In genomic region chr1:183150445-183150844, GRCh38 we compare ENCODE assay signal across 18 cellular contexts. TPM values are rescaled to one million over a fixed set of nuclear protein-coding genes. Genes with fewer than 3 reads are reported as not detected.
DNase-seq lines count a peak whose midpoint lies in the region; ATAC-seq and TF ChIP-seq lines count a peak whose summit lies in the region.
"Had no signal": no experiment of that assay in that cellular context is flagged by ENCODE, and none has a peak within 500 bp of the region (broad histone marks: within the 10 kb centered on the region; RNA-seq: fewer than 3 reads in every experiment).

No MANE protein-coding gene starts in this region.

- no peaks in the 10 kb centered on the region for H3K9me2 ChIP-seq in hepatocyte (replicated peaks; ENCODE audit: insufficient read depth)

- peak overlapping the region; percentile 78 for H3K9ac ChIP-seq in adipocyte (ENCODE audit: low read length)
- H3K9ac ChIP-seq: BLaER1 had no signal

- H3K36me3 Mint-ChIP-seq in natural killer cell, result no peaks in the 10 kb centered on the region
- H3K36me3 Mint-ChIP-seq in natural killer cell treated with Interleukin-12 subunit alpha and Interleukin-12 subunit beta and Interleukin-15 and Interleukin-18, amount 100 ng/mL, for 72 hours, result no peaks in the 10 kb centered on the region
- H3K36me3 Mint-ChIP-seq: CD4-positive, CD25-positive, alpha-beta regulatory T cell had no signal

- no peak overlapping the region for H3K4me3 ChIP-seq in adipocyte (ENCODE audit: low read length)
- no peak overlapping the region for H3K4me3 ChIP-seq in hepatocyte
- H3K4me3 ChIP-seq: BLaER1, K562 had no signal

- H3K9me3 ChIP-seq in adipocyte (ENCODE audit: control insufficient read depth, low read length), result no peaks in the 10 kb centered on the region
- no peaks in the 10 kb centered on the region for H3K9me3 ChIP-seq in hepatocyte (ENCODE audit: low read depth)
- H3K9me3 ChIP-seq: BLaER1 had no signal

- ATAC-seq in natural killer cell (no peak), GM18519 (IDR thresholded peaks at IDR 0.05; ENCODE audit: low FRiP score, unreplicated experiment) (no peak), HG03442 (IDR thresholded peaks at IDR 0.05; ENCODE audit: unreplicated experiment) (no peak)
- no peak for ATAC-seq in natural killer cell treated with Interleukin-12 subunit alpha and Interleukin-12 subunit beta and Interleukin-15 and Interleukin-18, amount 100 ng/mL, for 72 hours
- ATAC-seq: K562 had no signal

- no peak overlapping the region for H3K4me2 ChIP-seq in hepatocyte
- H3K4me2 ChIP-seq: BLaER1 had no signal

- DNase-seq in natural killer cell (no peak), adipocyte (ENCODE audit: low read depth) (no peak), hepatocyte (ENCODE audit: low spot score) (no peak), NOMO-1 (lab: John Stamatoyannopoulos, UW; ENCODE audit: unreplicated experiment in 2 of 2) (no peak)
- no peak for DNase-seq in natural killer cell treated with Interleukin-12 subunit alpha and Interleukin-12 subunit beta and Interleukin-15 and Interleukin-18, amount 100 ng/mL, for 72 hours (ENCODE audit: low spot score)
- DNase-seq: CD4-positive, CD25-positive, alpha-beta regulatory T cell; DMS53; Kasumi-1; NCI-H2029; NCI-H446 treated with DMSO at 0.1 percent for 48 hours; NCI-H526; NCI-H82; RPMI8226; SHP77 treated with DMSO at 0.1 percent for 48 hours had no signal

- H3K27ac ChIP-seq in hepatocyte, result peak overlapping the region; percentile 1
- H3K27ac ChIP-seq: BLaER1 had no signal

- H3K79me2 ChIP-seq in hepatocyte, result no peaks in the 10 kb centered on the region

- no peak overlapping the region for H3K4me3 Mint-ChIP-seq in natural killer cell
- no peak overlapping the region for H3K4me3 Mint-ChIP-seq in natural killer cell treated with Interleukin-12 subunit alpha and Interleukin-12 subunit beta and Interleukin-15 and Interleukin-18, amount 100 ng/mL, for 72 hours
- H3K4me3 Mint-ChIP-seq: CD4-positive, CD25-positive, alpha-beta regulatory T cell had no signal

- no peaks in the 10 kb centered on the region for H3K4me1 Mint-ChIP-seq in natural killer cell
- H3K4me1 Mint-ChIP-seq in natural killer cell treated with Interleukin-12 subunit alpha and Interleukin-12 subunit beta and Interleukin-15 and Interleukin-18, amount 100 ng/mL, for 72 hours (ENCODE audit: low read depth in 2 of 2), result no peaks in the 10 kb centered on the region
- H3K4me1 Mint-ChIP-seq: CD4-positive, CD25-positive, alpha-beta regulatory T cell had no signal

- H3K27me3 Mint-ChIP-seq in natural killer cell (ENCODE audit: low read depth in 2 of 2), result peaks cover 0 to 2% of the 10 kb centered on the region in 2 donors
- peaks cover 6 to 17% of the 10 kb centered on the region in 2 donors for H3K27me3 Mint-ChIP-seq in natural killer cell treated with Interleukin-12 subunit alpha and Interleukin-12 subunit beta and Interleukin-15 and Interleukin-18, amount 100 ng/mL, for 72 hours

- H3K4me1 ChIP-seq in adipocyte (ENCODE audit: control insufficient read depth, insufficient read depth, low read length), result peaks cover 34% of the 10 kb centered on the region
- peaks cover 9% of the 10 kb centered on the region for H3K4me1 ChIP-seq in hepatocyte (ENCODE audit: insufficient read depth)
- H3K4me1 ChIP-seq: BLaER1 had no signal

- H2AFZ ChIP-seq in hepatocyte, result no peak overlapping the region

- intact Hi-C loops in natural killer cell (cut with micrococcal nuclease), result no loop called here

- no peak for TF ChIP-seq CTCF in natural killer cell (IDR thresholded peaks at IDR 0.05)
- TF ChIP-seq CTCF in hepatocyte (IDR thresholded peaks at IDR 0.05; ENCODE audit: poor library complexity), result no peak

- H3K36me3 ChIP-seq in adipocyte (ENCODE audit: control insufficient read depth, insufficient read depth, low read length, severe bottlenecking), result peaks cover 2% of the 10 kb centered on the region
- no peaks in the 10 kb centered on the region for H3K36me3 ChIP-seq in hepatocyte (replicated peaks; ENCODE audit: insufficient read depth, low read depth)
- H3K36me3 ChIP-seq: BLaER1 had no signal

- H3K9me3 Mint-ChIP-seq in natural killer cell, result peaks cover 3 to 4% of the 10 kb centered on the region in 2 donors
- H3K9me3 Mint-ChIP-seq in natural killer cell treated with Interleukin-12 subunit alpha and Interleukin-12 subunit beta and Interleukin-15 and Interleukin-18, amount 100 ng/mL, for 72 hours, result no peaks in the 10 kb centered on the region
- H3K9me3 Mint-ChIP-seq: CD4-positive, CD25-positive, alpha-beta regulatory T cell had no signal

- no peaks in the 10 kb centered on the region for H4K20me1 ChIP-seq in hepatocyte (ENCODE audit: insufficient read depth, poor library complexity, severe bottlenecking)
- H4K20me1 ChIP-seq: BLaER1 had no signal

- peak overlapping the region; percentile 67 to 82 for H3K27ac Mint-ChIP-seq in natural killer cell
- H3K27ac Mint-ChIP-seq in natural killer cell treated with Interleukin-12 subunit alpha and Interleukin-12 subunit beta and Interleukin-15 and Interleukin-18, amount 100 ng/mL, for 72 hours, result peak overlapping the region in 1 of 2 donors; percentile 59
- H3K27ac Mint-ChIP-seq: CD4-positive, CD25-positive, alpha-beta regulatory T cell had no signal

- H3K27me3 ChIP-seq in adipocyte (replicated peaks; ENCODE audit: control insufficient read depth, insufficient read depth, low read length), result no peaks in the 10 kb centered on the region
- no peaks in the 10 kb centered on the region for H3K27me3 ChIP-seq in hepatocyte
- H3K27me3 ChIP-seq: BLaER1 had no signal

RNA-seq across cellular contexts. Expression of gene LAMC2, which starts 35.6 kb away (rescaled TPM):
- total RNA-seq in natural killer cell (not detected), hepatocyte (73.5 and 76.3 TPM in 2 replicates)
- total RNA-seq in natural killer cell treated with Interleukin-12 subunit alpha and Interleukin-12 subunit beta and Interleukin-15 and Interleukin-18, amount 100 ng/mL, for 72 hours, result not detected
- polyA plus RNA-seq in hepatocyte, result 32.9 and 45.3 TPM in 2 replicates
- total RNA-seq: CD4-positive, CD25-positive, alpha-beta regulatory T cell had no signal
- polyA plus RNA-seq: CD4-positive, CD25-positive, alpha-beta regulatory T cell had no signal

Comparison
In these comparisons a context has a peak if more than half of its experiments do, and no peak if none do; other contexts are left out.
1. RNA of gene LAMC2, which starts 35.6 kb away (total RNA-seq): 73.5 to 76.3 TPM in hepatocyte; not detected in natural killer cell and not detected in natural killer cell treated with Interleukin-12 subunit alpha and Interleukin-12 subunit beta and Interleukin-15 and Interleukin-18, amount 100 ng/mL, for 72 hours; every median in the first group is over 10 times any median in the second.